Comparison of ENCODE assay signal across 15 cellular contexts in genomic region chr12:45351921-45352670, GRCh38.
"Had no signal": no experiment of that assay in that cellular context is flagged by ENCODE, and none has a peak within 500 bp of the region (broad histone marks: within the 10 kb centered on the region; RNA-seq: fewer than 3 reads in every experiment).

No MANE protein-coding gene starts in this region.

- H3K4me3 Mint-ChIP-seq: activated CD4-positive, alpha-beta memory T cell treated with anti-CD3 and anti-CD28 coated beads, Interleukin-2, amount 10 ng/mL, durations not matched to agents 7 days and 5 days; activated naive CD4-positive, alpha-beta T cell treated with anti-CD3 and anti-CD28 coated beads, Interleukin-2, amount 50 U/mL, for 24 hours; mesothelial cell of epicardium; stimulated activated memory B cell treated with anti-CD40 and anti-IgM and Interleukin-4, amounts not matched to agents 10 μg/mL and 1 μg/mL and 100 μg/mL, for 72 hours had no signal

- H3K27ac Mint-ChIP-seq: activated CD4-positive, alpha-beta memory T cell treated with anti-CD3 and anti-CD28 coated beads, Interleukin-2, amount 10 ng/mL, durations not matched to agents 7 days and 5 days; stimulated activated memory B cell treated with anti-CD40 and anti-IgM and Interleukin-4, amounts not matched to agents 10 μg/mL and 1 μg/mL and 100 μg/mL, for 72 hours had no signal

- H3K9me3 ChIP-seq: upper lobe of left lung had no signal

- H3K4me3 ChIP-seq: lung, upper lobe of left lung had no signal

- ATAC-seq: stimulated activated memory B cell treated with anti-CD40 and anti-IgM and Interleukin-4, amounts not matched to agents 10 μg/mL and 1 μg/mL and 100 μg/mL, for 72 hours had no signal

- H3K27me3 ChIP-seq: upper lobe of left lung had no signal

- H3K9me3 Mint-ChIP-seq: activated CD4-positive, alpha-beta memory T cell treated with anti-CD3 and anti-CD28 coated beads, Interleukin-2, amount 10 ng/mL, durations not matched to agents 7 days and 5 days; activated naive CD4-positive, alpha-beta T cell treated with anti-CD3 and anti-CD28 coated beads, Interleukin-2, amount 50 U/mL, for 24 hours; mesothelial cell of epicardium; stimulated activated memory B cell treated with anti-CD40 and anti-IgM and Interleukin-4, amounts not matched to agents 10 μg/mL and 1 μg/mL and 100 μg/mL, for 72 hours had no signal

- H3K27ac ChIP-seq: upper lobe of left lung had no signal

- FAIRE-seq: bronchial epithelial cell had no signal

- DNase-seq: activated CD4-positive, alpha-beta memory T cell treated with anti-CD3 and anti-CD28 coated beads, Interleukin-2, amount 10 ng/mL, durations not matched to agents 7 days and 5 days; activated CD4-positive, alpha-beta T cell treated with anti-CD3 and anti-CD28 coated beads for 4 hours; activated effector memory CD4-positive, alpha-beta T cell treated with anti-CD3 and anti-CD28 coated beads, Interleukin-2, amount 50 U/mL, for 16 hours; activated T-cell treated with anti-CD3 and anti-CD28 coated beads, Interleukin-2, amount 50 U/mL, for 48 hours; islet precursor cell; SIG-M5; stimulated activated CD4-positive, alpha-beta T cell treated with anti-CD3 and anti-CD28 coated beads, Interleukin-1b, Interleukin-23, amount 100 ng/mL, for 48 hours; substantia nigra; T-helper 2 cell; upper lobe of left lung had no signal

- H3K27me3 Mint-ChIP-seq: activated CD4-positive, alpha-beta memory T cell treated with anti-CD3 and anti-CD28 coated beads, Interleukin-2, amount 10 ng/mL, durations not matched to agents 7 days and 5 days; activated naive CD4-positive, alpha-beta T cell treated with anti-CD3 and anti-CD28 coated beads, Interleukin-2, amount 50 U/mL, for 24 hours; stimulated activated memory B cell treated with anti-CD40 and anti-IgM and Interleukin-4, amounts not matched to agents 10 μg/mL and 1 μg/mL and 100 μg/mL, for 72 hours had no signal
